Comparison of ENCODE assay signal across 1 cellular context in genomic region chr14:60724080-60724618, GRCh38.
A peak's percentile ranks its signal among the peaks of the same experiment; 100 is the strongest.
TF ChIP-seq lines count a peak whose summit lies in the region.

Gene SIX4 (minus strand): TSS chr14:60724351. CDS start chr14:60724074, 277 bp downstream.

TF ChIP-seq in H1, 55 proteins besides CTCF, POLR2A, EP300 and RAD21 (continued from another document):
- TF ChIP-seq NANOG (IDR thresholded peaks at IDR 0.05; ENCODE audit: insufficient read depth, low read depth, low read length, poor library complexity, severe bottlenecking) (no peak), CBX5 (IDR thresholded peaks at IDR 0.05; ENCODE audit: low read depth, low read length) (no peak), POU5F1 (IDR thresholded peaks at IDR 0.05; ENCODE audit: low read depth, low read length) (no peak), CHD7 (IDR thresholded peaks at IDR 0.05; ENCODE audit: insufficient replicate concordance, low read length) (no peak), FOSL1 (IDR thresholded peaks at IDR 0.05; ENCODE audit: insufficient read depth, low read depth, low read length) (no peak), CHD2 (IDR thresholded peaks at IDR 0.05; ENCODE audit: low read length) (no peak; the same call in 1 of the 2 replicates), RFX5 (IDR thresholded peaks at IDR 0.05; ENCODE audit: borderline replicate concordance, low read depth, low read length) (no peak), SP4 (IDR thresholded peaks at IDR 0.05; ENCODE audit: low read length) (no peak), HDAC6 (IDR thresholded peaks at IDR 0.05; ENCODE audit: low read depth, low read length) (no peak), ASH2L (IDR thresholded peaks at IDR 0.05; ENCODE audit: low read length) (peak; percentile 97), TCF12 (IDR thresholded peaks at IDR 0.05; ENCODE audit: low read depth, low read length) (no peak), GABPA (IDR thresholded peaks at IDR 0.05; ENCODE audit: borderline replicate concordance, insufficient read depth, low read length) (no peak), CTBP2 (IDR thresholded peaks at IDR 0.05; ENCODE audit: borderline replicate concordance, insufficient read depth, insufficient read length, low read length) (no peak), CREB1 (IDR thresholded peaks at IDR 0.05) (no peak), ATF2 (IDR thresholded peaks at IDR 0.05; ENCODE audit: low read length) (no peak), CBX8 (IDR thresholded peaks at IDR 0.05; ENCODE audit: borderline replicate concordance, low read depth, low read length) (no peak), TAF7 (optimal IDR thresholded peaks at IDR 0.05; ENCODE audit: borderline replicate concordance, low read depth, low read length) (peak; percentile 33), SIRT6 (IDR thresholded peaks at IDR 0.05; ENCODE audit: low read length) (no peak), SP2 (IDR thresholded peaks at IDR 0.05; ENCODE audit: low read length) (no peak), PHF8 (conservative IDR thresholded peaks at IDR 0.05; ENCODE audit: low read depth, low read length) (peak; percentile 52; the same call in 1 of the 2 replicates), SIX5 (IDR thresholded peaks at IDR 0.05; ENCODE audit: low read depth, low read length) (no peak), MAX (IDR thresholded peaks at IDR 0.05) (peak; percentile 19; the same call in 1 of the 2 replicates), E2F6 (IDR thresholded peaks at IDR 0.05) (peak; percentile 71), ATF3 (IDR thresholded peaks at IDR 0.05; ENCODE audit: insufficient read depth, low read depth, low read length) (no peak), SIN3A (conservative IDR thresholded peaks at IDR 0.05 in 1 of 2, IDR thresholded peaks at IDR 0.05 in 1 of 2; ENCODE audit: low read depth in 1 of 2, low read length in 2 of 2) (peak; percentile 46 to 79; a peak in 1 of 4 replicates), TAF1 (IDR thresholded peaks at IDR 0.05; ENCODE audit: low read depth, low read length) (peak; percentile 84), JUND (IDR thresholded peaks at IDR 0.05; ENCODE audit: low read length) (no peak), SP1 (IDR thresholded peaks at IDR 0.05; ENCODE audit: low read depth, low read length) (0 out of 2 replicates have a peak, but pooled peaks have one; percentile 7), HDAC2 (IDR thresholded peaks at IDR 0.05; ENCODE audit: borderline replicate concordance in 1 of 2, low read depth in 2 of 2, low read length in 2 of 2) (peak in 1 of 2 experiments; percentile 19; a peak in 1 of 4 replicates), EGR1 (IDR thresholded peaks at IDR 0.05; ENCODE audit: borderline replicate concordance, low read depth, low read length) (no peak), BCL11A (IDR thresholded peaks at IDR 0.05; ENCODE audit: low read depth in 2 of 2, low read length in 2 of 2) (no peak), YY1 (IDR thresholded peaks at IDR 0.05; ENCODE audit: low read depth, low read length) (peak; percentile 22; the same call in 1 of the 2 replicates), KDM1A (IDR thresholded peaks at IDR 0.05; ENCODE audit: borderline replicate concordance, low read length) (no peak), BACH1 (IDR thresholded peaks at IDR 0.05; ENCODE audit: low read length) (0 out of 2 replicates have a peak, but pooled peaks have one; percentile 35), RNF2 (IDR thresholded peaks at IDR 0.05; ENCODE audit: borderline replicate concordance, low read depth, low read length, missing control alignments, poor library complexity, severe bottlenecking) (no peak), ZNF274 (IDR thresholded peaks at IDR 0.05; ENCODE audit: borderline replicate concordance, extremely low read depth, low read length) (no peak), KDM5A (IDR thresholded peaks at IDR 0.05; ENCODE audit: low read length) (no peak), BRCA1 (IDR thresholded peaks at IDR 0.05; ENCODE audit: low read depth, low read length) (no peak), KDM4A (IDR thresholded peaks at IDR 0.05; ENCODE audit: low read depth, low read length, severe bottlenecking) (no peak), RXRA (IDR thresholded peaks at IDR 0.05; ENCODE audit: insufficient read depth, low read depth, low read length) (no peak)
